ENCODE assay signal across 1 cellular context in genomic region chr15:66768984-66769383, GRCh38.
TF ChIP-seq lines count a peak whose summit lies in the region.

No MANE protein-coding gene starts in this region.

TF ChIP-seq in IMR-90, 13 proteins besides CTCF, POLR2A, EP300 and RAD21 (continued from another document):
- TF ChIP-seq USF2 (IDR thresholded peaks at IDR 0.05; ENCODE audit: low read depth, low read length) (no peak), MAZ (IDR thresholded peaks at IDR 0.05; ENCODE audit: borderline replicate concordance, low read depth, low read length) (no peak), BHLHE40 (IDR thresholded peaks at IDR 0.05; ENCODE audit: low read depth, low read length) (no peak), RFX5 (IDR thresholded peaks at IDR 0.05; ENCODE audit: low read depth, low read length) (no peak), NFE2L2 (IDR thresholded peaks at IDR 0.05; ENCODE audit: low read depth, low read length) (no peak), RCOR1 (IDR thresholded peaks at IDR 0.05; ENCODE audit: insufficient replicate concordance, low read length) (no peak)
TF ChIP-seq in IMR-90: peak in this region for 0.
